21 cellular contexts compared by ENCODE assay signal in the genomic region with DNA sequence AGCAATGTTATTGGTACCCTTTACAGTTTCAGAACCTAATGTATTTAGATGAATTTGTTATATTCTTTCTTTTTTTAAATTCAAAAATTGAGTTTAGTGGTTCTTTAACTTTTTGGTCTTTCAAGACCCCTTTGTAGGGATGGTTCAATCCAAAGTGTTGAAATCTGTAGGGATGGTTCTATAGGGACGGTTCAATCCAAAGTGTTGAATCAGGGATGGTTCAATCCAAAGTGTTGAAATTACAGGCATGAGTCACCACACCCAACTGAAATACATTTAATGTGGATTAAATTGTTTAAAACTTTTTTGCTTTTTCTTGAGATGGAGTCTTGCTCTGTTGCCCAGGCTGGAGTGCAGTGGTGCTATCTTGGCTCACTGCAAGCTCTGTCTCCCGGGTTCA. TPM values are rescaled to one million over a fixed set of nuclear protein-coding genes. Genes with fewer than 3 reads are reported as not detected.
DNase-seq lines count a peak whose midpoint lies in the region; ATAC-seq, FAIRE-seq and TF ChIP-seq lines count a peak whose summit lies in the region.
"Had no signal": no experiment of that assay in that cellular context is flagged by ENCODE, and none has a peak within 500 bp of the region (broad histone marks: within the 10 kb centered on the region; RNA-seq: fewer than 3 reads in every experiment).

No MANE protein-coding gene starts in this region.

- no peak overlapping the region for H3K4me3 ChIP-seq in AG04449 (ENCODE audit: low read depth, low read length)
- no peak overlapping the region for H3K4me3 ChIP-seq in HEK293 (ENCODE audit: low read depth, low read length)
- no peak overlapping the region for H3K4me3 ChIP-seq in K562
- no peak overlapping the region for H3K4me3 ChIP-seq in foreskin fibroblast (ENCODE audit: low read depth in 1 of 2, low read length in 2 of 2)
- H3K4me3 ChIP-seq: left lung, MG63, psoas muscle had no signal

- TF ChIP-seq CTCF in AG04449 (IDR thresholded peaks at IDR 0.05; ENCODE audit: insufficient read depth, low read length, missing control alignments), result no peak
- no peak for TF ChIP-seq CTCF in HEK293 (tag by site-specific recombination; IDR thresholded peaks at IDR 0.05)
- TF ChIP-seq CTCF in K562 (IDR thresholded peaks at IDR 0.05 in 2 of 3, conservative IDR thresholded peaks at IDR 0.05 in 1 of 3; ENCODE audit: insufficient read depth in 2 of 3, low read depth in 1 of 3, low read length in 3 of 3), result no peak
- no peak for TF ChIP-seq CTCF in foreskin fibroblast (IDR thresholded peaks at IDR 0.05; ENCODE audit: low read depth, low read length)

- H3K4me2 ChIP-seq in K562 (ENCODE audit: insufficient read depth, low read length), result no peak overlapping the region

- H3K9me3 ChIP-seq in HEK293 (ENCODE audit: control insufficient read depth, insufficient read depth, low read depth, low read length) (no peaks in the 10 kb centered on the region), K562 (replicated peaks; ENCODE audit: control insufficient read depth, insufficient read depth, low read depth, low read length) (no peaks in the 10 kb centered on the region)
- H3K9me3 ChIP-seq: left lung, MG63, psoas muscle had no signal

- no peak for TF ChIP-seq POLR2A in K562 (conservative IDR thresholded peaks at IDR 0.05)

- no peak overlapping the region for H3K9ac ChIP-seq in K562 (ENCODE audit: insufficient read depth in 1 of 2, low read depth in 2 of 2, low read length in 2 of 2)

- H2AFZ ChIP-seq in K562 (ENCODE audit: low read depth, low read length), result no peak overlapping the region

- CTCF ChIA-PET in AG04449 (lab: Yijun Ruan, JAX), result no interaction called here
- CTCF ChIA-PET in HEK293 (lab: Yijun Ruan, JAX), result no interaction called here
- CTCF ChIA-PET in K562 (lab: Yijun Ruan, JAX; ENCODE audit: low intra/inter-chr PET ratio), result interaction anchor here (0.6 kb wide), 1 partner anchor 827 kb away, joined by 3 read pairs; no protein-coding TSS in a partner anchor

- in situ Hi-C loops in K562 (cut with MboI), result no loop called here

- intact Hi-C loops in K562 (cut with micrococcal nuclease), result no loop called here

- no peaks in the 10 kb centered on the region for H3K9me1 ChIP-seq in K562 (ENCODE audit: control insufficient read depth, insufficient read depth, low read length)

- FAIRE-seq in K562 (lab: Jason Lieb, UNC), result no peak

- H3K36me3 ChIP-seq in HEK293 (ENCODE audit: control insufficient read depth in 2 of 2, insufficient read depth in 1 of 2, low read length in 2 of 2) (peaks cover 37 to 42% of the 10 kb centered on the region in 2 experiments), K562 (ENCODE audit: control insufficient read depth, insufficient read depth, low read length) (peaks cover 44% of the 10 kb centered on the region; the same call in 2 of the 3 replicates)

- ATAC-seq in K562 (no peak), HG03095 (IDR thresholded peaks at IDR 0.05; ENCODE audit: unreplicated experiment) (no peak), HG03354 (IDR thresholded peaks at IDR 0.05; ENCODE audit: poor library complexity, severe bottlenecking, unreplicated experiment) (no peak), GM18519 (IDR thresholded peaks at IDR 0.05; ENCODE audit: low FRiP score, unreplicated experiment) (no peak)
- ATAC-seq: activated CD4-positive, CD25-positive, alpha-beta regulatory T cell treated with anti-CD3 and anti-CD28 coated beads, Interleukin-2, amount 50 U/mL, for 24 hours; activated T-cell treated with anti-CD3 and anti-CD28 coated beads, Interleukin-2, amount 50 U/mL, for 4 hours; CD8-positive, alpha-beta T cell; left lung; psoas muscle had no signal

- no peaks in the 10 kb centered on the region for H3K27me3 ChIP-seq in K562 (ENCODE audit: control insufficient read depth in 2 of 2, insufficient read depth in 2 of 2, low read length in 2 of 2)
- H3K27me3 ChIP-seq: left lung, MG63 had no signal

- no peaks in the 10 kb centered on the region for H3K79me2 ChIP-seq in K562 (ENCODE audit: control insufficient read depth, insufficient read depth, low read length)

- POLR2A ChIA-PET in AG04449 (lab: Yijun Ruan, JAX), result no interaction called here
- POLR2A ChIA-PET in HEK293 (lab: Yijun Ruan, JAX), result no interaction called here
- POLR2A ChIA-PET in K562 (lab: Yijun Ruan, JAX), result no interaction called here

- peaks cover 2% of the 10 kb centered on the region; the same call in 1 of the 2 replicates for H3K4me1 ChIP-seq in HEK293 (ENCODE audit: control insufficient read depth, insufficient read depth, low read length)
- no peaks in the 10 kb centered on the region for H3K4me1 ChIP-seq in K562 (replicated peaks in 1 of 2; ENCODE audit: control insufficient read depth in 2 of 2, insufficient read depth in 2 of 2, low read length in 2 of 2)
- H3K4me1 ChIP-seq: left lung, psoas muscle had no signal

- peak; percentile 16 for DNase-seq in AG04449 (ENCODE audit: low read depth, low spot score)
- no peak for DNase-seq in K562 (ENCODE audit: extremely low read depth in 1 of 4, low spot score in 3 of 4)
- peak; percentile 47 to 73 for DNase-seq in foreskin fibroblast
- DNase-seq in activated naive CD4-positive, alpha-beta T cell treated with Interleukin-2 at 50 U/mL for 16 hours, result no peak
- DNase-seq: ACHN; activated naive CD4-positive, alpha-beta T cell treated with anti-CD3 and anti-CD28 coated beads, Interleukin-2, amount 10 ng/mL, durations not matched to agents 7 days and 5 days; activated T-cell treated with anti-CD3 and anti-CD28 coated beads, Interleukin-2, amount 50 U/mL, for 4 hours; CD8-positive, alpha-beta T cell; cortex of kidney; DMS79; left lung; MG63; NCI-H187; NCI-H2227 treated with DMSO at 0.1 percent for 48 hours; psoas muscle; stimulated activated CD4-positive, alpha-beta T cell treated with anti-CD3 and anti-CD28 coated beads, Interleukin-4, amount 100 ng/mL, for 4 hours had no signal

- H4K20me1 ChIP-seq in K562 (replicated peaks; ENCODE audit: control insufficient read depth, insufficient read depth, low read length), result no peaks in the 10 kb centered on the region

- H3K27ac ChIP-seq in HEK293 (ENCODE audit: extremely low read depth, low read depth, low read length), result no peak overlapping the region
- H3K27ac ChIP-seq in K562 (ENCODE audit: extremely low read depth, low read depth, low read length), result no peak overlapping the region
- H3K27ac ChIP-seq: left lung, psoas muscle had no signal

- no TSS peak for BruUV-seq in K562 (replicated peaks; lab: Mats Ljungman, UMichigan)

- TF ChIP-seq EP300 in K562 (IDR thresholded peaks at IDR 0.05; ENCODE audit: low read length), result no peak

- WGBS in K562 (ENCODE audit: insufficient coverage, low coverage, missing lambda C conversion rate), result 97% methylated on average over 2 of the region's 2 CpGs

- no peak for TF ChIP-seq RAD21 in K562 (CRISPR knock-in tag; conservative IDR thresholded peaks at IDR 0.05 in 1 of 2, IDR thresholded peaks at IDR 0.05 in 1 of 2)

TF ChIP-seq in HEK293, 187 proteins besides CTCF, POLR2A, EP300 and RAD21 (continues in another document):
- no peak for TF ChIP-seq ZNF239 (tag by site-specific recombination; IDR thresholded peaks at IDR 0.05)

TF ChIP-seq in K562, 482 proteins besides CTCF, POLR2A, EP300 and RAD21 (continues in another document):
- TF ChIP-seq ZNF589 (CRISPR knock-in tag; IDR thresholded peaks at IDR 0.05; ENCODE audit: low read depth), result no peak

RNA-seq across cellular contexts. Expression of gene SNX2, which starts 30.6 kb away (rescaled TPM):
- total RNA-seq in K562 (2011; cell fraction: chromatin; rRNA removed; ENCODE audit: low replicate concordance), result 18.3 and 43.6 TPM in 2 replicates
- total RNA-seq in K562 (2011; cell fraction: nucleolus; rRNA removed), result 12.3 and 15.4 TPM in 2 replicates
- total RNA-seq in K562 (2011; cell fraction: nucleoplasm; rRNA removed), result 22.5 and 28.0 TPM in 2 replicates
- 33.8 and 35.2 TPM in 2 replicates for total RNA-seq in K562 (2014; rRNA removed)
- total RNA-seq in K562 (2014; rRNA removed; fragmentation: Illumina TruSeq; extraction: Trizol), result 67.4 and 75.9 TPM in 2 replicates
- total RNA-seq in K562 (2015; rRNA removed; fragmentation: Illumina TruSeq; extraction: Trizol), result 59.6 and 61.5 TPM in 2 replicates
- 43.6 and 45.8 TPM in 2 replicates for total RNA-seq in K562 (2021)
- polyA plus RNA-seq in K562 (2011; rRNA removed), result 60.8 and 61.9 TPM in 2 replicates
- polyA plus RNA-seq in K562 (2011; cell fraction: cytosol; rRNA removed), result 10.6 and 21.0 TPM in 2 replicates
- polyA plus RNA-seq in K562 (2011; cell fraction: nucleus; rRNA removed), result 7.3 and 13.0 TPM in 2 replicates
- 52.4 and 63.1 TPM in 2 replicates for polyA plus RNA-seq in K562 (2012)
- polyA plus RNA-seq in K562 (2014; fragmentation: Illumina TruSeq; extraction: Trizol), result 50.3 and 58.1 TPM in 2 replicates
- polyA plus RNA-seq in K562 (2014; fragmentation: Nextera tagmentation; extraction: Ambion mirVana), result 10 to 100 TPM; 52.8 to 86.0 TPM
- 45.2 and 47.6 TPM in 2 replicates for polyA plus RNA-seq in K562 (2014; rRNA removed)
- polyA minus RNA-seq in K562 (2011; rRNA and poly(A)+ RNA removed), result 66.4 and 76.5 TPM in 2 replicates
- polyA minus RNA-seq in K562 (2011; cell fraction: cytosol; rRNA and poly(A)+ RNA removed), result 40.2 and 51.1 TPM in 2 replicates
- 17.9 and 41.4 TPM in 2 replicates for polyA minus RNA-seq in K562 (2011; cell fraction: nucleus; rRNA and poly(A)+ RNA removed)

RNA-seq across cellular contexts. Expression of gene SNX24, which starts 39.9 kb away (rescaled TPM):
- total RNA-seq in K562 (2011; cell fraction: chromatin; rRNA removed; ENCODE audit: low replicate concordance), result 2.5 and 4.8 TPM in 2 replicates
- 1.1 and 1.7 TPM in 2 replicates for total RNA-seq in K562 (2011; cell fraction: nucleolus; rRNA removed)
- 2.3 and 3.9 TPM in 2 replicates for total RNA-seq in K562 (2011; cell fraction: nucleoplasm; rRNA removed)
- total RNA-seq in K562 (2014; rRNA removed), result 4.9 and 6.8 TPM in 2 replicates
- total RNA-seq in K562 (2014; rRNA removed; fragmentation: Illumina TruSeq; extraction: Trizol), result 8.6 and 9.2 TPM in 2 replicates
- 8.9 and 10.1 TPM in 2 replicates for total RNA-seq in K562 (2015; rRNA removed; fragmentation: Illumina TruSeq; extraction: Trizol)
- total RNA-seq in K562 (2021), result 5.8 and 6.4 TPM in 2 replicates
- polyA plus RNA-seq in K562 (2011; rRNA removed), result 4.3 and 5.3 TPM in 2 replicates
- polyA plus RNA-seq in K562 (2011; cell fraction: cytosol; rRNA removed), result 2.7 and 4.1 TPM in 2 replicates
- 3.3 and 4.3 TPM in 2 replicates for polyA plus RNA-seq in K562 (2011; cell fraction: nucleus; rRNA removed)
- 8.9 and 13.9 TPM in 2 replicates for polyA plus RNA-seq in K562 (2012)
- polyA plus RNA-seq in K562 (2014; fragmentation: Illumina TruSeq; extraction: Trizol), result 9.7 and 9.9 TPM in 2 replicates
- polyA plus RNA-seq in K562 (2014; fragmentation: Nextera tagmentation; extraction: Ambion mirVana), result 1 to 10 TPM; 7.9 to 8.6 TPM
- polyA plus RNA-seq in K562 (2014; rRNA removed), result 7.3 and 10.0 TPM in 2 replicates
- polyA minus RNA-seq in K562 (2011; rRNA and poly(A)+ RNA removed), result 3.8 and 5.8 TPM in 2 replicates
- 0.86 and 1.5 TPM in 2 replicates for polyA minus RNA-seq in K562 (2011; cell fraction: cytosol; rRNA and poly(A)+ RNA removed)
- polyA minus RNA-seq in K562 (2011; cell fraction: nucleus; rRNA and poly(A)+ RNA removed), result 0.94 and 2.1 TPM in 2 replicates

Comparison
In these comparisons a context has a peak if more than half of its experiments do, and no peak if none do; other contexts are left out.
1. DNase-seq: peak in AG04449 (single experiment) and foreskin fibroblast (2 of 2); none in K562 (0 of 4) and activated naive CD4-positive, alpha-beta T cell treated with Interleukin-2 at 50 U/mL for 16 hours (single experiment).